Comparison of ENCODE assay signal across 10 cellular contexts in genomic region chr16:54817432-54817831, GRCh38.
DNase-seq lines count a peak whose midpoint lies in the region; ATAC-seq and TF ChIP-seq lines count a peak whose summit lies in the region.
"Had no signal": no experiment of that assay in that cellular context is flagged by ENCODE, and none has a peak within 500 bp of the region (broad histone marks: within the 10 kb centered on the region; RNA-seq: fewer than 3 reads in every experiment).

No MANE protein-coding gene starts in this region.

- H3K4me3 ChIP-seq in fibroblast of pulmonary artery (replicated peaks; ENCODE audit: low read depth, low read length): no peak overlapping the region

- H3K27me3 Mint-ChIP-seq in activated T-helper 17 cell treated with anti-CD3 and anti-CD28 coated beads, Interleukin-2, amount 50 U/mL, for 72 hours: peaks cover 12% of the 10 kb centered on the region

- H3K9me3 Mint-ChIP-seq in activated T-helper 17 cell treated with anti-CD3 and anti-CD28 coated beads, Interleukin-2, amount 50 U/mL, for 72 hours: no peaks in the 10 kb centered on the region
- H3K9me3 Mint-ChIP-seq: CD8-positive, alpha-beta T cell had no signal

- DNase-seq in NCI-H82 (lab: John Stamatoyannopoulos, UW) (peak; percentile 12), NCI-H82 treated with DMSO at 0.1 percent for 48 hours (lab: John Stamatoyannopoulos, UW; ENCODE audit: unreplicated experiment) (no peak), NCI-H748 treated with DMSO at 0.1 percent for 48 hours (lab: John Stamatoyannopoulos, UW) (peak; percentile 8), fibroblast of pulmonary artery (ENCODE audit: low read depth) (peak; percentile 1), stromal cell of bone marrow (ENCODE audit: low read depth) (peak; percentile 36)
- no peak for DNase-seq in activated CD4-positive, alpha-beta T cell treated with anti-CD3 and anti-CD28 coated beads for 4 hours
- DNase-seq: amygdala; CD8-positive, alpha-beta T cell had no signal

- no peaks in the 10 kb centered on the region for H3K36me3 Mint-ChIP-seq in activated T-helper 17 cell treated with anti-CD3 and anti-CD28 coated beads, Interleukin-2, amount 50 U/mL, for 72 hours (ENCODE audit: low read depth)
- H3K36me3 Mint-ChIP-seq: CD8-positive, alpha-beta T cell had no signal

- no peaks in the 10 kb centered on the region for H3K4me1 Mint-ChIP-seq in activated T-helper 17 cell treated with anti-CD3 and anti-CD28 coated beads, Interleukin-2, amount 50 U/mL, for 72 hours

- ATAC-seq in activated T-helper 17 cell treated with anti-CD3 and anti-CD28 coated beads, Interleukin-2, amount 50 U/mL, for 72 hours (replicated peaks): no peak
- no peak for ATAC-seq in HG03354 (IDR thresholded peaks at IDR 0.05; ENCODE audit: poor library complexity, severe bottlenecking, unreplicated experiment)
- ATAC-seq: CD8-positive, alpha-beta T cell had no signal

- TF ChIP-seq CTCF in fibroblast of pulmonary artery (IDR thresholded peaks at IDR 0.05; ENCODE audit: low read length, missing control alignments): no peak

- H3K27ac Mint-ChIP-seq in activated T-helper 17 cell treated with anti-CD3 and anti-CD28 coated beads, Interleukin-2, amount 50 U/mL, for 72 hours: no peak overlapping the region
- H3K27ac Mint-ChIP-seq: CD8-positive, alpha-beta T cell had no signal

- no peak overlapping the region for H3K4me3 Mint-ChIP-seq in activated T-helper 17 cell treated with anti-CD3 and anti-CD28 coated beads, Interleukin-2, amount 50 U/mL, for 72 hours
- H3K4me3 Mint-ChIP-seq: CD8-positive, alpha-beta T cell had no signal

Comparison
In these comparisons a context has a peak if more than half of its experiments do, and no peak if none do; other contexts are left out.
1. DNase-seq: peak in NCI-H82 (single experiment), NCI-H748 treated with DMSO at 0.1 percent for 48 hours (single experiment), fibroblast of pulmonary artery (single experiment) and stromal cell of bone marrow (single experiment); none in NCI-H82 treated with DMSO at 0.1 percent for 48 hours (single experiment) and activated CD4-positive, alpha-beta T cell treated with anti-CD3 and anti-CD28 coated beads for 4 hours (0 of 2).